26 cellular contexts compared by ENCODE assay signal in genomic region chr3:171185959-171186358, GRCh38.
"Had no signal": no experiment of that assay in that cellular context is flagged by ENCODE, and none has a peak within 500 bp of the region (broad histone marks: within the 10 kb centered on the region; RNA-seq: fewer than 3 reads in every experiment).

No MANE protein-coding gene starts in this region.

- DNase-seq: activated CD4-positive, alpha-beta T cell treated with anti-CD3 and anti-CD28 coated beads for 48 hours; activated CD4-positive, alpha-beta T cell treated with anti-CD3 and anti-CD28 coated beads, Interleukin-2, amount 50 U/mL, for 4 hours; activated CD4-positive, CD25-positive, alpha-beta regulatory T cell treated with anti-CD3 and anti-CD28 coated beads, Interleukin-2, amount 50 U/mL, for 72 hours; activated CD8-positive, alpha-beta memory T cell treated with anti-CD3 and anti-CD28 coated beads, Interleukin-2, amount 50 U/mL, for 48 hours; activated CD8-positive, alpha-beta T cell treated with anti-CD3 and anti-CD28 coated beads, Interleukin-2, amount 10 ng/mL, durations not matched to agents 7 days and 5 days; activated effector memory CD4-positive, alpha-beta T cell treated with Interleukin-2 at 50 U/mL for 16 hours; activated naive CD4-positive, alpha-beta T cell; activated T-cell treated with anti-CD3 and anti-CD28 coated beads, Interleukin-2, amount 50 U/mL, for 1 hour; aorta; central memory CD4-positive, alpha-beta T cell; NCI-H1092; NCI-H1417; NCI-H1930; NCI-H345; NCI-H510A; NCI-H526 treated with DMSO at 0.1 percent for 48 hours; NCI-H82; OCI-M1; RPMI8226; SW 1271 had no signal

- H3K36me3 ChIP-seq: breast epithelium, SJSA1 had no signal

- H3K4me1 ChIP-seq: breast epithelium had no signal

- H3K27ac Mint-ChIP-seq: activated CD8-positive, alpha-beta T cell treated with anti-CD3 and anti-CD28 coated beads, Interleukin-2, amount 10 ng/mL, durations not matched to agents 7 days and 5 days; activated naive CD4-positive, alpha-beta T cell treated with anti-CD3 and anti-CD28 coated beads, Interleukin-2, amount 50 U/mL, for 24 hours had no signal

- ATAC-seq: activated CD8-positive, alpha-beta T cell treated with anti-CD3 and anti-CD28 coated beads, Interleukin-2, amount 10 ng/mL, durations not matched to agents 7 days and 5 days; Panc1; SK-N-SH treated with all-trans-retinoic acid at 6 μM for 48 hours had no signal

- H3K27me3 Mint-ChIP-seq: activated naive CD4-positive, alpha-beta T cell treated with anti-CD3 and anti-CD28 coated beads, Interleukin-2, amount 50 U/mL, for 24 hours had no signal

- H3K9me3 ChIP-seq: breast epithelium, SJSA1 had no signal

- H3K27me3 ChIP-seq: breast epithelium, SJSA1 had no signal

- H3K4me3 Mint-ChIP-seq: activated CD8-positive, alpha-beta T cell treated with anti-CD3 and anti-CD28 coated beads, Interleukin-2, amount 10 ng/mL, durations not matched to agents 7 days and 5 days; activated naive CD4-positive, alpha-beta T cell treated with anti-CD3 and anti-CD28 coated beads, Interleukin-2, amount 50 U/mL, for 24 hours; WTC11 had no signal

- H3K27ac ChIP-seq: breast epithelium had no signal

- H3K4me3 ChIP-seq: breast epithelium, SJSA1 had no signal

- H3K9me3 Mint-ChIP-seq: activated naive CD4-positive, alpha-beta T cell treated with anti-CD3 and anti-CD28 coated beads, Interleukin-2, amount 50 U/mL, for 24 hours; WTC11 had no signal
